ENCODE assay signal across 17 cellular contexts in genomic region chr2:68448671-68449394, GRCh38. TPM values are rescaled to one million over a fixed set of nuclear protein-coding genes. Genes with fewer than 3 reads are reported as not detected.
A peak's percentile ranks its signal among the peaks of the same experiment; 100 is the strongest.
DNase-seq lines count a peak whose midpoint lies in the region; ATAC-seq and TF ChIP-seq lines count a peak whose summit lies in the region.
"Had no signal": no experiment of that assay in that cellular context is flagged by ENCODE, and none has a peak within 500 bp of the region (broad histone marks: within the 10 kb centered on the region; RNA-seq: fewer than 3 reads in every experiment).

No MANE protein-coding gene starts in this region.

- ATAC-seq in Right ventricle myocardium inferior (peak; percentile 28), thoracic aorta (ENCODE audit: insufficient number of reproducible peaks, low FRiP score, low read depth) (peak; percentile 11)

- H3K4me3 ChIP-seq in left ventricle myocardium inferior (no peak overlapping the region), thoracic aorta (no peak overlapping the region), prostate gland (no peak overlapping the region)
- H3K4me3 ChIP-seq: adrenal gland, GM23248 had no signal

- H3K36me3 Mint-ChIP-seq in activated T-helper 2 cell treated with anti-CD3 and anti-CD28 coated beads, Interferon-gamma antibody, Interleukin-2, Interleukin-4, amounts not matched to agents 10 μg/mL and 5 μg/mL and 100 μg/mL, durations not matched to agents 14 hours and 24 hours and 36 hours (ENCODE audit: low read depth): no peaks in the 10 kb centered on the region

- WGBS in prostate gland: 92% methylated on average over 23 of the region's 23 CpGs

- TF ChIP-seq POLR2A in prostate gland (IDR thresholded peaks at IDR 0.05): no peak

- H3K27me3 ChIP-seq in left ventricle myocardium inferior (ENCODE audit: low read depth): no peaks in the 10 kb centered on the region
- no peaks in the 10 kb centered on the region for H3K27me3 ChIP-seq in thoracic aorta (replicated peaks; ENCODE audit: insufficient read depth)
- no peaks in the 10 kb centered on the region for H3K27me3 ChIP-seq in prostate gland (replicated peaks; ENCODE audit: insufficient read depth)
- H3K27me3 ChIP-seq: adrenal gland had no signal

- H3K27ac Mint-ChIP-seq in activated T-helper 2 cell treated with anti-CD3 and anti-CD28 coated beads, Interferon-gamma antibody, Interleukin-2, Interleukin-4, amounts not matched to agents 10 μg/mL and 5 μg/mL and 100 μg/mL, durations not matched to agents 14 hours and 24 hours and 36 hours: no peak overlapping the region

- H3K36me3 ChIP-seq in left ventricle myocardium inferior: no peaks in the 10 kb centered on the region
- no peaks in the 10 kb centered on the region for H3K36me3 ChIP-seq in thoracic aorta
- H3K36me3 ChIP-seq in prostate gland: no peaks in the 10 kb centered on the region
- H3K36me3 ChIP-seq: adrenal gland, WERI-Rb-1 had no signal

- H3K27ac ChIP-seq in left ventricle myocardium inferior (replicated peaks) (no peak overlapping the region), thoracic aorta (no peak overlapping the region), prostate gland (no peak overlapping the region), RWPE1 (no peak overlapping the region)
- H3K27ac ChIP-seq: adrenal gland, GM23248, WERI-Rb-1 had no signal

- H3K9me3 Mint-ChIP-seq in activated T-helper 2 cell treated with anti-CD3 and anti-CD28 coated beads, Interferon-gamma antibody, Interleukin-2, Interleukin-4, amounts not matched to agents 10 μg/mL and 5 μg/mL and 100 μg/mL, durations not matched to agents 14 hours and 24 hours and 36 hours: no peaks in the 10 kb centered on the region

- H3K9me3 ChIP-seq in left ventricle myocardium inferior (replicated peaks) (peaks cover 26% of the 10 kb centered on the region), thoracic aorta (no peaks in the 10 kb centered on the region), prostate gland (no peaks in the 10 kb centered on the region)
- H3K9me3 ChIP-seq: adrenal gland had no signal

- H3K4me1 ChIP-seq in left ventricle myocardium inferior: no peaks in the 10 kb centered on the region
- no peaks in the 10 kb centered on the region for H3K4me1 ChIP-seq in thoracic aorta (ENCODE audit: control insufficient read depth in 1 of 2, low read depth in 2 of 2)
- H3K4me1 ChIP-seq in prostate gland (replicated peaks): no peaks in the 10 kb centered on the region
- H3K4me1 ChIP-seq: adrenal gland had no signal

- POLR2A ChIA-PET in RWPE1 (lab: Yijun Ruan, JAX; ENCODE audit: low non-redundant PET): no interaction called here

- peak; percentile 57 for DNase-seq in Right ventricle myocardium inferior (ENCODE audit: missing footprints)
- DNase-seq in left ventricle myocardium inferior: no peak
- peak; percentile 26 for DNase-seq in activated T-helper 2 cell treated with anti-CD3 and anti-CD28 coated beads, Interferon-gamma antibody, Interleukin-2, Interleukin-4, amounts not matched to agents 10 μg/mL and 5 μg/mL and 100 μg/mL, durations not matched to agents 14 hours and 24 hours and 36 hours (ENCODE audit: low spot score)
- DNase-seq in myocyte (ENCODE audit: low read depth): peak; percentile 28
- no peak for DNase-seq in thoracic aorta (ENCODE audit: low spot score)
- DNase-seq in epidermal melanocyte (ENCODE audit: insufficient read length, low spot score): no peak
- DNase-seq in prostate gland (ENCODE audit: low spot score): no peak
- DNase-seq in RWPE1 (ENCODE audit: low spot score): no peak
- DNase-seq: DMS79; GM23248; head of caudate nucleus; islet precursor cell; NCI-H1694 treated with DMSO at 0.1 percent for 48 hours; NCI-H446 treated with DMSO at 0.1 percent for 48 hours; stimulated activated CD4-positive, alpha-beta T cell treated with anti-CD3 and anti-CD28 coated beads, Interleukin-4, amount 100 ng/mL, for 4 hours; WERI-Rb-1 had no signal

- peaks cover 2% of the 10 kb centered on the region for H3K27me3 Mint-ChIP-seq in activated T-helper 2 cell treated with anti-CD3 and anti-CD28 coated beads, Interferon-gamma antibody, Interleukin-2, Interleukin-4, amounts not matched to agents 10 μg/mL and 5 μg/mL and 100 μg/mL, durations not matched to agents 14 hours and 24 hours and 36 hours (ENCODE audit: low read depth)

- CTCF ChIA-PET in RWPE1 (lab: Yijun Ruan, JAX): no interaction called here

- peaks cover 2% of the 10 kb centered on the region for H3K4me1 Mint-ChIP-seq in activated T-helper 2 cell treated with anti-CD3 and anti-CD28 coated beads, Interferon-gamma antibody, Interleukin-2, Interleukin-4, amounts not matched to agents 10 μg/mL and 5 μg/mL and 100 μg/mL, durations not matched to agents 14 hours and 24 hours and 36 hours (ENCODE audit: low read depth)

- TF ChIP-seq CTCF in left ventricle myocardium inferior (IDR thresholded peaks at IDR 0.05; ENCODE audit: borderline replicate concordance) (no peak), thoracic aorta (IDR thresholded peaks at IDR 0.05) (no peak), prostate gland (IDR thresholded peaks at IDR 0.05) (no peak), RWPE1 (conservative IDR thresholded peaks at IDR 0.05; ENCODE audit: low read depth) (no peak)

- no peak overlapping the region for H3K4me3 Mint-ChIP-seq in activated T-helper 2 cell treated with anti-CD3 and anti-CD28 coated beads, Interferon-gamma antibody, Interleukin-2, Interleukin-4, amounts not matched to agents 10 μg/mL and 5 μg/mL and 100 μg/mL, durations not matched to agents 14 hours and 24 hours and 36 hours (ENCODE audit: low read depth)

- intact Hi-C loops in Right ventricle myocardium inferior (cut with DNase I) (no loop called here), left ventricle myocardium inferior (cut with micrococcal nuclease) (loop anchor here (10.0 kb wide), 1 partner anchor 324 kb away; no protein-coding TSS in a partner anchor), prostate gland (cut with DNase I) (loop anchor here (10.0 kb wide), 1 partner anchor 164 kb away; no protein-coding TSS in a partner anchor)
- intact Hi-C loops in activated T-helper 2 cell treated with anti-CD3 and anti-CD28 coated beads, Interferon-gamma antibody, Interleukin-2, Interleukin-4, amounts not matched to agents 10 μg/mL and 5 μg/mL and 100 μg/mL, durations not matched to agents 14 hours and 24 hours and 36 hours (cut with micrococcal nuclease): loop anchor here (10.0 kb wide), 2 partner anchors 164 to 294 kb away; partner anchors contain the start of gene PNO1

RNA-seq across cellular contexts. Expression of gene FBXO48, which starts 18.3 kb away (rescaled TPM):
- total RNA-seq in Right ventricle myocardium inferior (1.1 TPM), left ventricle myocardium inferior (1.0 TPM), myocyte (0.83 and 1.0 TPM in 2 replicates), thoracic aorta (under 1 TPM; 0.41 to 0.56 TPM), prostate gland (under 1 TPM; 0.77 to 0.85 TPM)
- 1.3 TPM in 2 replicates for total RNA-seq in activated T-helper 2 cell treated with anti-CD3 and anti-CD28 coated beads, Interferon-gamma antibody, Interleukin-2, Interleukin-4, amounts not matched to agents 10 μg/mL and 5 μg/mL and 100 μg/mL, durations not matched to agents 14 hours and 24 hours and 36 hours
- polyA plus RNA-seq in myocyte (2012): 0.40 TPM

RNA-seq across cellular contexts. Expression of gene APLF, which starts 18.6 kb away (rescaled TPM):
- total RNA-seq in Right ventricle myocardium inferior (3.8 TPM), left ventricle myocardium inferior (4.8 TPM), myocyte (5.3 and 5.4 TPM in 2 replicates), thoracic aorta (1 to 10 TPM; 4.9 to 5.8 TPM), prostate gland (10 to 100 TPM in 1 of 2 donors, 1 to 10 TPM in 1; 7.3 to 10.2 TPM)
- 3.8 TPM in 2 replicates for total RNA-seq in activated T-helper 2 cell treated with anti-CD3 and anti-CD28 coated beads, Interferon-gamma antibody, Interleukin-2, Interleukin-4, amounts not matched to agents 10 μg/mL and 5 μg/mL and 100 μg/mL, durations not matched to agents 14 hours and 24 hours and 36 hours
- polyA plus RNA-seq in myocyte (2012): 1.3 TPM

Comparison
In these comparisons a context has a peak if more than half of its experiments do, and no peak if none do; other contexts are left out.
1. DNase-seq: peak in Right ventricle myocardium inferior (single experiment), activated T-helper 2 cell treated with anti-CD3 and anti-CD28 coated beads, Interferon-gamma antibody, Interleukin-2, Interleukin-4, amounts not matched to agents 10 μg/mL and 5 μg/mL and 100 μg/mL, durations not matched to agents 14 hours and 24 hours and 36 hours (single experiment) and myocyte (single experiment); none in left ventricle myocardium inferior (single experiment), thoracic aorta (single experiment), epidermal melanocyte (single experiment), prostate gland (single experiment) and RWPE1 (single experiment).